ENCODE assay signal across 1 cellular context in the genomic region with DNA sequence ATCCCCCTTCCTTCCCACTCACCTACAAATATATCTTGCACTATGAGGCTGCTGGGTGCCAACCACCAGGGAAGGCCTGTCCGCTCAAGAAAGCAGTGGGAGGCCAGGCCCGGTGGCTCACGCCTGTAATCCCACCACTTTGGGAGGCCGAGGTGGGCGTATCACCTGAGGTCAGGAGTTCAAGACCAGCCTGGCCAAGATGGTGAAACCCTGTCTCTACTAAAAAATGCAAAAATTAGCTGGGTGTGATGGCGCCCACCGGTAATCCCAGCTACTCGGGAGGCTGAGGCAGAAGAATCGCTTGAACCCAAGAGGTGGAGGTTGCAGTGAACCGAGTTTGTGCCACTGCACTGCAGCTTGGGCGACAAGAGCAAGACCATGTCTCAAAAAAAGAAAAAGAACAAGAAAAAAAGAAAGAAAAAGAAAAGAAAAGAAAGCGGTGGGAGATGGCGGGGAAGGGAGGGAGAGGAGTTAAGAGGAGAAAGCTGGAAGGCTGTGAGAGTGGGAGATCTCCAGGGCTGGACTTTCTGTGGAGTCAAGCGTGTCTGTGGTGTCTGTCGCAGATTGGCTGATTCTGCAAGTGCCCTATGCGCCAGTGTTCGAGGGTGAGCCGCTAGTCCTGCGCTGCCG.
TF ChIP-seq lines count a peak whose summit lies in the region.

No MANE protein-coding gene starts in this region.

TF ChIP-seq in HEK293, 187 proteins besides CTCF, POLR2A, EP300 and RAD21:
- 0 out of 2 replicates have a peak, but pooled peaks have one; percentile 8 for TF ChIP-seq ZBTB21 (tag by site-specific recombination; IDR thresholded peaks at IDR 0.05)
- peak; percentile 93 for TF ChIP-seq PRDM1 (tag by site-specific recombination; IDR thresholded peaks at IDR 0.05)
- peak; percentile 77 for TF ChIP-seq EGR2 (tag by site-specific recombination; IDR thresholded peaks at IDR 0.05; ENCODE audit: low read depth)
- peak; percentile 83 for TF ChIP-seq ZFHX2 (tag by site-specific recombination; conservative IDR thresholded peaks at IDR 0.05)
TF ChIP-seq in HEK293: peak in this region for 4; not testable (repeated sequence) for 183.
